ENCODE assay signal across 9 cellular contexts in the genomic region with DNA sequence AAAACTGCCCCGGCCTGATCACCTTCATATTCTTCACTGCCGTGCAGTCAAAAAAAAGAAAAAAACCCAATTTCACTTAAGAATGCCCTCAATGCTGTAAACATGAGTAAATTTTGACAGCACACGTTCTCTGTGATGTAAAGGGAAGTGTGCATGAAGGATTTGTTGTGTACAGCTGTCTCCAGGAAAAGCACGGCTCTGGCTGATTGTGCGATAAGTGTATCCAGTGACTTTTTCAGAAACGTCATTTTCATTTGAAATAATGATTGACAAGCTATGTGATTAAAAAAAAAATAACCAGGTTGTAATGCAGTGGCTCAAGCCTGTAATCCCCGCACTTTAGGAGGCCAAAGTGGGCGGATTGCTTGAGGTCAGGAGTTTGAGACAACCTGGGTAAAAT. TPM values are rescaled to one million over a fixed set of nuclear protein-coding genes. Genes with fewer than 3 reads are reported as not detected.
A peak's percentile ranks its signal among the peaks of the same experiment; 100 is the strongest.
DNase-seq lines count a peak whose midpoint lies in the region; ATAC-seq, FAIRE-seq and TF ChIP-seq lines count a peak whose summit lies in the region.
"Had no signal": no experiment of that assay in that cellular context is flagged by ENCODE, and none has a peak within 500 bp of the region (broad histone marks: within the 10 kb centered on the region; RNA-seq: fewer than 3 reads in every experiment).

No MANE protein-coding gene starts in this region.

- TF ChIP-seq POLR2A in GM12878 (IDR thresholded peaks at IDR 0.05; ENCODE audit: low read depth, low read length), result no peak

- DNase-seq in GM12878 (ENCODE audit: low read depth, low spot score) (no peak), hepatic stellate cell (ENCODE audit: low spot score) (no peak), SW 1271 (lab: John Stamatoyannopoulos, UW) (no peak)
- DNase-seq in naive thymus-derived CD4-positive, alpha-beta T cell, result peak in 4 of 9 donors; percentile 11 to 22 (median 20)

- peaks cover 0 to 4% (median 0%) of the 10 kb centered on the region in 5 donors for H3K36me3 Mint-ChIP-seq in naive thymus-derived CD4-positive, alpha-beta T cell

- no peaks in the 10 kb centered on the region; the same call in 2 of the 3 replicates for H3K9me3 ChIP-seq in GM12878 (replicated peaks; ENCODE audit: control insufficient read depth, insufficient read depth, low read length)
- H3K9me3 ChIP-seq in naive thymus-derived CD4-positive, alpha-beta T cell (ENCODE audit: control insufficient read depth in 2 of 3, low read length in 3 of 3), result no peaks in the 10 kb centered on the region

- no peak for TF ChIP-seq RAD21 in GM12878 (IDR thresholded peaks at IDR 0.05; ENCODE audit: insufficient read depth, low read depth, low read length)

- POLR2A ChIA-PET in GM12878 (lab: Charles Lee), result no interaction called here
- POLR2A ChIA-PET in naive thymus-derived CD4-positive, alpha-beta T cell (lab: Charles Lee), result no interaction called here

- peaks cover 0 to 11% (median 8%) of the 10 kb centered on the region in 7 donors for H3K4me1 Mint-ChIP-seq in naive thymus-derived CD4-positive, alpha-beta T cell

- no peak overlapping the region; the same call in 1 of the 2 replicates for H3K4me3 ChIP-seq in GM12878
- H3K4me3 ChIP-seq in naive thymus-derived CD4-positive, alpha-beta T cell (ENCODE audit: low read length), result no peak overlapping the region

- TF ChIP-seq CTCF in C4-2B (conservative IDR thresholded peaks at IDR 0.05) (no peak), GM12878 (IDR thresholded peaks at IDR 0.05 in 2 of 3, conservative IDR thresholded peaks at IDR 0.05 in 1 of 3; ENCODE audit: control insufficient read depth in 2 of 3, extremely low read depth in 1 of 3, insufficient read depth in 1 of 3, low read depth in 3 of 3, low read length in 3 of 3) (no peak)

- in situ Hi-C loops in GM12878 (cut with MboI), result no loop called here

- CTCF ChIA-PET in GM12878 (lab: Yijun Ruan, JAX), result interaction anchor here (0.8 to 1.4 kb wide), 3 partner anchors 27 to 282 kb away, joined by 3 to 4 read pairs (median 3); no protein-coding TSS in a partner anchor
- CTCF ChIA-PET in naive thymus-derived CD4-positive, alpha-beta T cell (lab: Charles Lee), result no interaction called here

- no peak overlapping the region for H3K9ac ChIP-seq in GM12878 (ENCODE audit: control insufficient read depth, insufficient read depth, low read length)

- H3K27ac ChIP-seq in C4-2B (0 out of 2 replicates have a peak overlapping the region, but pooled peaks have one; percentile 36), GM12878 (ENCODE audit: control insufficient read depth, insufficient read depth) (no peak overlapping the region)
- no peak overlapping the region for H3K27ac ChIP-seq in naive thymus-derived CD4-positive, alpha-beta T cell (ENCODE audit: low read depth, low read length)

- ATAC-seq in HG02759 (IDR thresholded peaks at IDR 0.05; ENCODE audit: unreplicated experiment) (peak; percentile 8), GM12878 (no peak), HG02970 (IDR thresholded peaks at IDR 0.05; ENCODE audit: low FRiP score, unreplicated experiment) (no peak), HG03521 (IDR thresholded peaks at IDR 0.05; ENCODE audit: unreplicated experiment) (no peak)
- no peak for ATAC-seq in naive thymus-derived CD4-positive, alpha-beta T cell

- FAIRE-seq in GM12878 (lab: Jason Lieb, UNC), result no peak
- FAIRE-seq: G401.6 had no signal

- H3K27me3 ChIP-seq in GM12878 (replicated peaks in 1 of 2; ENCODE audit: control insufficient read depth in 2 of 2, insufficient read depth in 2 of 2, low read length in 1 of 2), result no peaks in the 10 kb centered on the region
- H3K27me3 ChIP-seq in naive thymus-derived CD4-positive, alpha-beta T cell (ENCODE audit: control insufficient read depth in 2 of 2, insufficient read depth in 2 of 2, low read length in 2 of 2), result peaks cover 0 to 6% of the 10 kb centered on the region in 2 donors

- no TSS peak for BruUV-seq in GM12878 (replicated peaks; lab: Mats Ljungman, UMichigan)

- WGBS in GM12878 (ENCODE audit: insufficient coverage, insufficient replicate concordance, low lambda C conversion rate, missing lambda C conversion rate), result 27% methylated on average over 8 of the region's 8 CpGs

- no peaks in the 10 kb centered on the region for H3K9me3 Mint-ChIP-seq in naive thymus-derived CD4-positive, alpha-beta T cell

- intact Hi-C loops in GM12878 (cut with micrococcal nuclease; ENCODE audit: unreplicated experiment), result no loop called here
- intact Hi-C loops in naive thymus-derived CD4-positive, alpha-beta T cell (cut with micrococcal nuclease), result loop anchor here in 1 of 2 donors (2.0 kb wide), 1 partner anchor 40 kb away; a partner anchor contains a TSS

- peaks cover 12 to 26% (median 15%) of the 10 kb centered on the region in 5 donors for H3K27me3 Mint-ChIP-seq in naive thymus-derived CD4-positive, alpha-beta T cell

- RAD21 ChIA-PET in GM12878 (lab: Charles Lee; ENCODE audit: unreplicated experiment), result no interaction called here

- no peaks in the 10 kb centered on the region; a peak in 1 of 4 replicates for H3K36me3 ChIP-seq in GM12878 (ENCODE audit: control insufficient read depth in 2 of 2, insufficient read depth in 2 of 2, low read length in 1 of 2)
- H3K36me3 ChIP-seq in naive thymus-derived CD4-positive, alpha-beta T cell (ENCODE audit: control insufficient read depth in 2 of 3, insufficient read depth in 3 of 3, low read length in 3 of 3), result no peaks in the 10 kb centered on the region

- H3K27ac Mint-ChIP-seq in naive thymus-derived CD4-positive, alpha-beta T cell, result peak overlapping the region in 7 of 9 donors; percentile 13 to 76 (median 66)

- H3K79me2 ChIP-seq in GM12878 (ENCODE audit: control insufficient read depth, insufficient read depth, low read length), result no peaks in the 10 kb centered on the region

- peak overlapping the region; percentile 86 for H2AFZ ChIP-seq in GM12878 (ENCODE audit: control insufficient read depth, low read depth, low read length)

- no peak for TF ChIP-seq EP300 in GM12878 (IDR thresholded peaks at IDR 0.05; ENCODE audit: borderline replicate concordance in 1 of 2, control insufficient read depth in 1 of 2, low read depth in 2 of 2, low read length in 2 of 2)

- peak overlapping the region; percentile 88 for H3K4me2 ChIP-seq in GM12878 (ENCODE audit: control insufficient read depth, insufficient read depth)

- H4K20me1 ChIP-seq in GM12878 (ENCODE audit: control insufficient read depth, insufficient read depth), result no peaks in the 10 kb centered on the region

- SMC1A ChIA-PET in GM12878 (lab: Charles Lee; ENCODE audit: uncharacterized antibody, unreplicated experiment), result interaction anchor here (0.9 to 1.7 kb wide), 3 partner anchors 14 to 237 kb away, joined by 3 to 4 read pairs (median 3); no protein-coding TSS in a partner anchor

- no peaks in the 10 kb centered on the region for H3K4me1 ChIP-seq in GM12878 (ENCODE audit: control insufficient read depth, insufficient read depth, low read length)
- H3K4me1 ChIP-seq in naive thymus-derived CD4-positive, alpha-beta T cell (ENCODE audit: control insufficient read depth in 2 of 2, insufficient read depth in 2 of 2, low read length in 2 of 2), result peaks cover 0 to 10% of the 10 kb centered on the region in 2 donors

- peak overlapping the region in 6 of 10 donors; percentile 71 to 90 (median 80) for H3K4me3 Mint-ChIP-seq in naive thymus-derived CD4-positive, alpha-beta T cell

TF ChIP-seq in GM12878, 131 proteins besides CTCF, POLR2A, EP300 and RAD21:
- TF ChIP-seq, protein P1, sequence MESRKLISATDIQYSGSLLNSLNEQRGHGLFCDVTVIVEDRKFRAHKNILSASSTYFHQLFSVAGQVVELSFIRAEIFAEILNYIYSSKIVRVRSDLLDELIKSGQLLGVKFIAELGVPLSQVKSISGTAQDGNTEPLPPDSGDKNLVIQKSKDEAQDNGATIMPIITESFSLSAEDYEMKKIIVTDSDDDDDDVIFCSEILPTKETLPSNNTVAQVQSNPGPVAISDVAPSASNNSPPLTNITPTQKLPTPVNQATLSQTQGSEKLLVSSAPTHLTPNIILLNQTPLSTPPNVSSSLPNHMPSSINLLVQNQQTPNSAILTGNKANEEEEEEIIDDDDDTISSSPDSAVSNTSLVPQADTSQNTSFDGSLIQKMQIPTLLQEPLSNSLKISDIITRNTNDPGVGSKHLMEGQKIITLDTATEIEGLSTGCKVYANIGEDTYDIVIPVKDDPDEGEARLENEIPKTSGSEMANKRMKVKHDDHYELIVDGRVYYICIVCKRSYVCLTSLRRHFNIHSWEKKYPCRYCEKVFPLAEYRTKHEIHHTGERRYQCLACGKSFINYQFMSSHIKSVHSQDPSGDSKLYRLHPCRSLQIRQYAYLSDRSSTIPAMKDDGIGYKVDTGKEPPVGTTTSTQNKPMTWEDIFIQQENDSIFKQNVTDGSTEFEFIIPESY (IDR thresholded peaks at IDR 0.05), result no peak
- no peak for TF ChIP-seq CREM (IDR thresholded peaks at IDR 0.05; ENCODE audit: low read depth)
- no peak for TF ChIP-seq CBX5 (IDR thresholded peaks at IDR 0.05; ENCODE audit: low read depth)
- no peak for TF ChIP-seq ZZZ3 (IDR thresholded peaks at IDR 0.05; ENCODE audit: control insufficient read depth, insufficient read length, low read depth)
- TF ChIP-seq NBN (IDR thresholded peaks at IDR 0.05), result no peak
- TF ChIP-seq EZH2 (IDR thresholded peaks at IDR 0.05; ENCODE audit: borderline replicate concordance, control insufficient read depth, low read depth, low read length), result no peak

RNA-seq across cellular contexts. Expression of a gene that starts 39.6 kb away (rescaled TPM):
- 583 and 599 TPM in 2 replicates for total RNA-seq in GM12878 (2013; cell fraction: nucleolus; rRNA removed)
- total RNA-seq in GM12878 (2014; rRNA removed), result 121 and 123 TPM in 2 replicates
- 99.9 and 134 TPM in 2 replicates for total RNA-seq in GM12878 (2014; rRNA removed; fragmentation: Illumina TruSeq; extraction: Trizol)
- total RNA-seq in GM12878 (2021), result 82.4 and 99.4 TPM in 2 replicates
- polyA plus RNA-seq in GM12878 (2011; ENCODE audit: low read depth), result 83.0 TPM
- 199 and 280 TPM in 2 replicates for polyA plus RNA-seq in GM12878 (2011; rRNA removed)
- polyA plus RNA-seq in GM12878 (2011; cell fraction: cytosol; rRNA removed), result 62.8 and 75.6 TPM in 2 replicates
- 410 and 447 TPM in 2 replicates for polyA plus RNA-seq in GM12878 (2011; cell fraction: nucleus; rRNA removed)
- 87.9 and 91.2 TPM in 2 replicates for polyA plus RNA-seq in GM12878 (2012)
- polyA plus RNA-seq in GM12878 (2014; fragmentation: Illumina TruSeq; extraction: Trizol), result 54.8 and 70.4 TPM in 2 replicates
- polyA plus RNA-seq in GM12878 (2014; fragmentation: Nextera tagmentation; extraction: Ambion mirVana), result 10 to 100 TPM; 47.1 to 62.3 TPM
- 90.2 and 90.8 TPM in 2 replicates for polyA plus RNA-seq in GM12878 (2014; rRNA removed)
- polyA plus RNA-seq in GM12878 (2016; fragmentation: Nextera tagmentation; extraction: Ambion mirVana), result 100 to 1,000 TPM in 1 of 2 experiments, 10 to 100 TPM in 1; 95.1 to 101 TPM
- 107 and 137 TPM in 2 replicates for polyA minus RNA-seq in GM12878 (2011; rRNA and poly(A)+ RNA removed)
- polyA minus RNA-seq in GM12878 (2011; cell fraction: cytosol; rRNA and poly(A)+ RNA removed), result 87.7 and 99.2 TPM in 2 replicates
- 344 and 435 TPM in 2 replicates for polyA minus RNA-seq in GM12878 (2011; cell fraction: nucleus; rRNA and poly(A)+ RNA removed)
- total RNA-seq in naive thymus-derived CD4-positive, alpha-beta T cell, result 100 to 1,000 TPM; 129 to 155 (median 132) TPM
- 10 to 100 TPM; 53.2 to 59.5 TPM for polyA plus RNA-seq in naive thymus-derived CD4-positive, alpha-beta T cell
